4 cellular contexts compared by ENCODE assay signal in genomic region chr10:47483923-47484322, GRCh38. TPM values are rescaled to one million over a fixed set of nuclear protein-coding genes. Genes with fewer than 3 reads are reported as not detected.
"Had no signal": no experiment of that assay in that cellular context is flagged by ENCODE, and none has a peak within 500 bp of the region (broad histone marks: within the 10 kb centered on the region; RNA-seq: fewer than 3 reads in every experiment).

A gene with protein sequence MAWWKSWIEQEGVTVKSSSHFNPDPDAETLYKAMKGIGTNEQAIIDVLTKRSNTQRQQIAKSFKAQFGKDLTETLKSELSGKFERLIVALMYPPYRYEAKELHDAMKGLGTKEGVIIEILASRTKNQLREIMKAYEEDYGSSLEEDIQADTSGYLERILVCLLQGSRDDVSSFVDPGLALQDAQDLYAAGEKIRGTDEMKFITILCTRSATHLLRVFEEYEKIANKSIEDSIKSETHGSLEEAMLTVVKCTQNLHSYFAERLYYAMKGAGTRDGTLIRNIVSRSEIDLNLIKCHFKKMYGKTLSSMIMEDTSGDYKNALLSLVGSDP (minus strand): TSS chr10:47484115. CDS start chr10:47483933, 182 bp downstream.

RNA-seq across cellular contexts. Expression of the gene that starts here (rescaled TPM):
- total RNA-seq: body of pancreas, dermis microvascular lymphatic vessel endothelial cell, natural killer cell, T-cell had no signal
